8 cellular contexts compared by ENCODE assay signal in genomic region chr19:15379996-15380647, GRCh38.
A peak's percentile ranks its signal among the peaks of the same experiment; 100 is the strongest.
DNase-seq lines count a peak whose midpoint lies in the region; ATAC-seq and TF ChIP-seq lines count a peak whose summit lies in the region.

No MANE protein-coding gene starts in this region.

- in situ Hi-C loops in astrocyte of the cerebellum (cut with HindIII; ENCODE audit: low sequenced_read_pairs), result loop anchor here (5.0 kb wide), 1 partner anchor 53 kb away; no protein-coding TSS in a partner anchor

- peak overlapping the region; percentile 97 for H3K4me3 ChIP-seq in astrocyte of the cerebellum (ENCODE audit: low read depth, low read length)

- ATAC-seq in GM18867 (IDR thresholded peaks at IDR 0.05; ENCODE audit: unreplicated experiment) (peak; percentile 24), HG03060 (IDR thresholded peaks at IDR 0.05; ENCODE audit: low read depth, unreplicated experiment) (peak; percentile 43)

- TF ChIP-seq CTCF in astrocyte of the cerebellum (IDR thresholded peaks at IDR 0.05; ENCODE audit: low read depth, low read length, missing control alignments), result no peak

- DNase-seq in CMK (ENCODE audit: low read depth), result peak; percentile 51
- DNase-seq in NCI-H510A (lab: John Stamatoyannopoulos, UW), result peak; percentile 76
- DNase-seq in astrocyte of the cerebellum (ENCODE audit: low read depth), result no peak
- DNase-seq in iPS-NIHi7 (ENCODE audit: extremely low spot score), result peak; percentile 76
- DNase-seq in stimulated activated CD4-positive, alpha-beta T cell treated with anti-CD3 and anti-CD28 coated beads, Interleukin-2, amount 100 ng/mL, for 48 hours, result peak; percentile 33 to 45
- DNase-seq in activated CD8-positive, alpha-beta memory T cell treated with anti-CD3 and anti-CD28 coated beads, Interleukin-2, amount 50 U/mL, for 4 hours, result no peak

Comparison
In these comparisons a context has a peak if more than half of its experiments do, and no peak if none do; other contexts are left out.
1. DNase-seq: peak in CMK (single experiment), NCI-H510A (single experiment), iPS-NIHi7 (single experiment) and stimulated activated CD4-positive, alpha-beta T cell treated with anti-CD3 and anti-CD28 coated beads, Interleukin-2, amount 100 ng/mL, for 48 hours (2 of 2); none in astrocyte of the cerebellum (single experiment) and activated CD8-positive, alpha-beta memory T cell treated with anti-CD3 and anti-CD28 coated beads, Interleukin-2, amount 50 U/mL, for 4 hours (single experiment).